In the genomic region with DNA sequence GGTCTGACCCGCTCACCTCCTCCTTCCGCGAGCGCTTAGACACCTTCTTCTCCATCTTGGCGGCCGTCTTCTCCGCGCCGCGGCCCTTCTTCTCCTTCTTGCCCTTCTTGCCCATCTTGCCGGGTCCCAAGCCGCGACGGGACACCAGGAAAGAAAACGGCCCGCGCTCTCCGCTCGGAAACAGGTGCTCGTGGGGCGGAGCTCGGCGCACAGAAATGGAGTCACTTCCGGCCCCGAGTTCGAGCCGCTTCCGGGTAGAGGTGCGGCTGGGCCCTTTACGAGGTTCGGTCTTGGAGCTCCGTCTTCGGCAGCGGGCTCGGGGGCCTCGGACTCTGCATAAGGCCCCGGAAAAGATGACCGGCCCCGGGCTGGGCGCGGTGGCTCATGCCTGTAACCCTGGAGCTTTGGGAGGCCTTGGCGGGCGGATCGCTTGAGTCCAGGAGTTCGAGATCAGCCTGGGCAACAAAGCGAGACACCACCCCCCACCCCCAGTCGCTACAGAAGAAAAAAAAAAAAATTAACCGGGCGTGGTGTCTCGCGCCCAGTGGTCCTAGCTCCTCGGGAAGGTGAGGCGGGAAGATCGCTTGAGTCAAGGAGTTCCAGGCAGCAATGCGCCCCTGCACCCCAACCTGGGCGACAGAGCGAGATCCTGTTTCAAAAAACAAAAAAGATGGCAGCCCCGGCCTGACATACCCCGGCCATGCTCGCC, we compare ENCODE assay signal across 8 cellular contexts. TPM values are rescaled to one million over a fixed set of nuclear protein-coding genes. Genes with fewer than 3 reads are reported as not detected.
DNase-seq lines count a peak whose midpoint lies in the region; ATAC-seq lines count a peak whose summit lies in the region.

Gene KLHDC4, minus strand, starts transcription at position 211 of the 709 bp plus-strand sequence. Its CDS starts 96 bp downstream, at position 115.

- peak; percentile 69 for ATAC-seq in GM19025 (IDR thresholded peaks at IDR 0.05; ENCODE audit: low read depth, unreplicated experiment)
- peak; percentile 86 for ATAC-seq in HG03354 (IDR thresholded peaks at IDR 0.05; ENCODE audit: poor library complexity, severe bottlenecking, unreplicated experiment)

- no peaks in the 10 kb centered on the region for H3K9me3 ChIP-seq in effector memory CD4-positive, alpha-beta T cell (ENCODE audit: control insufficient read depth, low read length)

- no peaks in the 10 kb centered on the region for H3K27me3 ChIP-seq in effector memory CD4-positive, alpha-beta T cell (replicated peaks; ENCODE audit: control insufficient read depth, insufficient read depth, low read length, poor library complexity, severe bottlenecking)

- CTCF ChIA-PET in activated CD8-positive, alpha-beta memory T cell treated with anti-CD3 and anti-CD28 coated beads for 36 hours (lab: Charles Lee) = interaction anchor here (0.9 to 2.0 kb wide), 8 partner anchors 13 to 106 kb away, joined by 3 to 13 read pairs (median 4); no protein-coding TSS in a partner anchor

- H3K27ac ChIP-seq in effector memory CD4-positive, alpha-beta T cell (ENCODE audit: insufficient read depth, low read length, poor library complexity, severe bottlenecking) = peak within 1 kb of the TSS; percentile 92

- DNase-seq in AG20443 (ENCODE audit: low spot score) (peak; percentile 96), NOMO-1 treated with DMSO at 0.1 percent for 48 hours (lab: John Stamatoyannopoulos, UW; ENCODE audit: unreplicated experiment) (peak; percentile 79), medulla oblongata (ENCODE audit: extremely low spot score) (peak; percentile 86)
- peak; percentile 74 to 82 (median 80) for DNase-seq in effector memory CD4-positive, alpha-beta T cell
- DNase-seq in stimulated activated CD4-positive, alpha-beta T cell treated with anti-CD3 and anti-CD28 coated beads, TNF-alpha, amount 100 ng/mL, for 48 hours (ENCODE audit: low read depth in 3 of 3) = peak; percentile 81 to 83 (median 83)

- peak within 1 kb of the TSS; percentile 82 for H3K4me3 ChIP-seq in effector memory CD4-positive, alpha-beta T cell (ENCODE audit: insufficient read depth, low read depth, low read length, poor library complexity, severe bottlenecking)

- H3K4me1 ChIP-seq in effector memory CD4-positive, alpha-beta T cell (ENCODE audit: control insufficient read depth, insufficient read depth, low read length, poor library complexity, severe bottlenecking) = peaks cover 15% of the 10 kb centered on the region

- POLR2A ChIA-PET in activated CD8-positive, alpha-beta memory T cell treated with anti-CD3 and anti-CD28 coated beads for 36 hours (lab: Charles Lee) = interaction anchor here (0.6 to 2.8 kb wide), 11 partner anchors 12 to 383 kb away, joined by 3 to 18 read pairs (median 4); partner anchors contain the start of genes BANP, FBXO31 and SLC7A5

- peaks cover 26% of the 10 kb centered on the region for H3K36me3 ChIP-seq in effector memory CD4-positive, alpha-beta T cell (ENCODE audit: control insufficient read depth, insufficient read depth, low read length)

RNA-seq across cellular contexts. Expression of gene KLHDC4, which starts in this region (rescaled TPM):
- 10 to 100 TPM; 83.3 to 84.3 TPM for total RNA-seq in activated CD8-positive, alpha-beta memory T cell treated with anti-CD3 and anti-CD28 coated beads for 36 hours

Comparison
In these comparisons a context has a peak if more than half of its experiments do, and no peak if none do; other contexts are left out.
1. Peak in every context shown above with its lines: DNase-seq, ATAC-seq, H3K4me3 ChIP-seq and H3K27ac ChIP-seq.